24 cellular contexts compared by ENCODE assay signal in the genomic region with DNA sequence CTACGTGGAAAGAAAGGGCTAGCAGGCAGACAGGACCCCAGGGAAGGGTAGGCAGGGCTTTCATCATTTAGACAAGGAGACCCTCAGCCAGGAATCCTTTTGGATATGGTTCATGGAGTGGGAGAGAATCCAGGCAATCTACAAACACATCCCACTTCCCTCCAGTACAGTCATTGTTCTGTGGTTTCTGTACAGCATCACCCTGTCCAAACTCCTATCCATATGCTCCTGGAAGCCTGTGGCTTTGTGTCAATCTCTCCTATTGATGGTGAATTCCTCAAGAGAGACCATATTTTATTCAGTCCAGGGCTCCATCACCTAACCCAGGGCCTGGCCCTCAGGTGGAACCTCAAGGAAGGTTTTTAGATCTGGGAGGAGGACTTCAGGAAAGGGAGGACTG.
"Had no signal": no experiment of that assay in that cellular context is flagged by ENCODE, and none has a peak within 500 bp of the region (broad histone marks: within the 10 kb centered on the region; RNA-seq: fewer than 3 reads in every experiment).

No MANE protein-coding gene starts in this region.

- H3K4me2 ChIP-seq: KMS-11 had no signal

- H3K9me3 ChIP-seq: ascending aorta, body of pancreas, SJCRH30 had no signal

- H3K27ac Mint-ChIP-seq: activated CD4-positive, alpha-beta T cell treated with anti-CD3 and anti-CD28 coated beads, Interleukin-2, amount 10 ng/mL, durations not matched to agents 7 days and 5 days; activated CD8-positive, alpha-beta T cell treated with anti-CD3 and anti-CD28 coated beads, Interleukin-2, amount 10 ng/mL, durations not matched to agents 7 days and 5 days; activated naive CD4-positive, alpha-beta T cell treated with anti-CD3 and anti-CD28 coated beads, Interleukin-2, amount 50 U/mL, for 24 hours; activated naive CD8-positive, alpha-beta T cell treated with anti-CD3 and anti-CD28 coated beads, Interleukin-2, amount 10 ng/mL, durations not matched to agents 7 days and 5 days; activated T-cell treated with anti-CD3 and anti-CD28 coated beads, Interleukin-2, amount 50 U/mL, for 24 hours; activated T-helper 2 cell treated with anti-CD3 and anti-CD28 coated beads, Interferon-gamma antibody, Interleukin-2, Interleukin-4, amounts not matched to agents 10 μg/mL and 5 μg/mL and 100 μg/mL, durations not matched to agents 14 hours and 24 hours and 36 hours had no signal

- H3K4me3 Mint-ChIP-seq: activated CD4-positive, alpha-beta T cell treated with anti-CD3 and anti-CD28 coated beads, Interleukin-2, amount 10 ng/mL, durations not matched to agents 7 days and 5 days; activated CD8-positive, alpha-beta T cell treated with anti-CD3 and anti-CD28 coated beads, Interleukin-2, amount 10 ng/mL, durations not matched to agents 7 days and 5 days; activated naive CD4-positive, alpha-beta T cell treated with anti-CD3 and anti-CD28 coated beads, Interleukin-2, amount 50 U/mL, for 24 hours; activated naive CD8-positive, alpha-beta T cell treated with anti-CD3 and anti-CD28 coated beads, Interleukin-2, amount 10 ng/mL, durations not matched to agents 7 days and 5 days; activated T-cell treated with anti-CD3 and anti-CD28 coated beads, Interleukin-2, amount 50 U/mL, for 24 hours had no signal

- H3K27me3 ChIP-seq: ascending aorta, body of pancreas had no signal

- H3K27me3 Mint-ChIP-seq: activated naive CD8-positive, alpha-beta T cell treated with anti-CD3 and anti-CD28 coated beads, Interleukin-2, amount 10 ng/mL, durations not matched to agents 7 days and 5 days had no signal

- H3K36me3 ChIP-seq: ascending aorta, SJCRH30 had no signal

- H3K27ac ChIP-seq: ascending aorta, body of pancreas, KMS-11, SJCRH30, SK-N-MC had no signal

- H3K4me1 ChIP-seq: ascending aorta, body of pancreas, SJCRH30 had no signal

- H3K4me1 Mint-ChIP-seq: activated CD4-positive, alpha-beta T cell treated with anti-CD3 and anti-CD28 coated beads, Interleukin-2, amount 10 ng/mL, durations not matched to agents 7 days and 5 days; activated naive CD4-positive, alpha-beta T cell treated with anti-CD3 and anti-CD28 coated beads, Interleukin-2, amount 50 U/mL, for 24 hours; activated naive CD8-positive, alpha-beta T cell treated with anti-CD3 and anti-CD28 coated beads, Interleukin-2, amount 10 ng/mL, durations not matched to agents 7 days and 5 days had no signal

- H3K9ac ChIP-seq: KMS-11 had no signal

- H3K4me3 ChIP-seq: ascending aorta, body of pancreas, SJCRH30, SK-N-MC had no signal

- ATAC-seq: activated CD8-positive, alpha-beta T cell treated with anti-CD3 and anti-CD28 coated beads, Interleukin-2, amount 10 ng/mL, durations not matched to agents 7 days and 5 days; body of pancreas; Panc1 had no signal

- H3K9me3 Mint-ChIP-seq: activated CD4-positive, alpha-beta T cell treated with anti-CD3 and anti-CD28 coated beads, Interleukin-2, amount 10 ng/mL, durations not matched to agents 7 days and 5 days; activated naive CD4-positive, alpha-beta T cell treated with anti-CD3 and anti-CD28 coated beads, Interleukin-2, amount 50 U/mL, for 24 hours; activated naive CD8-positive, alpha-beta T cell treated with anti-CD3 and anti-CD28 coated beads, Interleukin-2, amount 10 ng/mL, durations not matched to agents 7 days and 5 days; activated T-cell treated with anti-CD3 and anti-CD28 coated beads, Interleukin-2, amount 50 U/mL, for 24 hours; activated T-helper 2 cell treated with anti-CD3 and anti-CD28 coated beads, Interferon-gamma antibody, Interleukin-2, Interleukin-4, amounts not matched to agents 10 μg/mL and 5 μg/mL and 100 μg/mL, durations not matched to agents 14 hours and 24 hours and 36 hours had no signal

- H3K36me3 Mint-ChIP-seq: activated naive CD4-positive, alpha-beta T cell treated with anti-CD3 and anti-CD28 coated beads, Interleukin-2, amount 50 U/mL, for 24 hours; activated naive CD8-positive, alpha-beta T cell treated with anti-CD3 and anti-CD28 coated beads, Interleukin-2, amount 10 ng/mL, durations not matched to agents 7 days and 5 days had no signal

- DNase-seq: activated CD4-positive, alpha-beta T cell treated with anti-CD3 and anti-CD28 coated beads, Interleukin-2, amount 10 ng/mL, durations not matched to agents 7 days and 5 days; activated CD4-positive, alpha-beta T cell treated with anti-CD3 and anti-CD28 coated beads, Interleukin-2, amount 50 U/mL, for 48 hours; activated CD8-positive, alpha-beta T cell treated with anti-CD3 and anti-CD28 coated beads, Interleukin-2, amount 10 ng/mL, durations not matched to agents 7 days and 5 days; activated gamma-delta T cell; activated naive CD4-positive, alpha-beta T cell treated with Interleukin-2 at 50 U/mL for 16 hours; activated naive CD8-positive, alpha-beta T cell treated with anti-CD3 and anti-CD28 coated beads, Interleukin-2, amount 10 ng/mL, durations not matched to agents 7 days and 5 days; activated T-cell treated with anti-CD3 and anti-CD28 coated beads, Interleukin-2, amount 50 U/mL, for 24 hours; body of pancreas; central memory CD4-positive, alpha-beta T cell; NCI-H1105; NCI-H1417 treated with DMSO at 0.1 percent for 48 hours; NCI-H1930; NCI-H2081 treated with DMSO at 0.1 percent for 48 hours; NCI-H345; NCI-H524 treated with DMSO at 0.1 percent for 48 hours; SHP77; SJCRH30; T1000 had no signal
